ENCODE assay signal across 1 cellular context in genomic region chr13:99326012-99326411, GRCh38.
TF ChIP-seq lines count a peak whose summit lies in the region.

No MANE protein-coding gene starts in this region.

TF ChIP-seq in GM12878, 131 proteins besides CTCF, POLR2A, EP300 and RAD21 (continued from another document):
- 0 out of 2 replicates have a peak, but pooled peaks have one; percentile 56 for TF ChIP-seq EZH2 (IDR thresholded peaks at IDR 0.05; ENCODE audit: borderline replicate concordance, control insufficient read depth, low read depth, low read length)
- peak; percentile 91; the same call in 2 of the 3 replicates for TF ChIP-seq POU2F2 (IDR thresholded peaks at IDR 0.05; ENCODE audit: borderline replicate concordance, low read depth, low read length)
- peak; percentile 58; the same call in 1 of the 2 replicates for TF ChIP-seq CBFB (IDR thresholded peaks at IDR 0.05; ENCODE audit: low read depth)
- no peak for TF ChIP-seq WRNIP1 (IDR thresholded peaks at IDR 0.05; ENCODE audit: borderline replicate concordance, low read depth, low read length)
- TF ChIP-seq TCF3 (IDR thresholded peaks at IDR 0.05; ENCODE audit: borderline replicate concordance, insufficient read depth, low read depth, low read length) = 0 out of 2 replicates have a peak, but pooled peaks have one; percentile 53
- peak; percentile 54; the same call in 1 of the 2 replicates for TF ChIP-seq DPF2 (IDR thresholded peaks at IDR 0.05)
- TF ChIP-seq, protein P1, sequence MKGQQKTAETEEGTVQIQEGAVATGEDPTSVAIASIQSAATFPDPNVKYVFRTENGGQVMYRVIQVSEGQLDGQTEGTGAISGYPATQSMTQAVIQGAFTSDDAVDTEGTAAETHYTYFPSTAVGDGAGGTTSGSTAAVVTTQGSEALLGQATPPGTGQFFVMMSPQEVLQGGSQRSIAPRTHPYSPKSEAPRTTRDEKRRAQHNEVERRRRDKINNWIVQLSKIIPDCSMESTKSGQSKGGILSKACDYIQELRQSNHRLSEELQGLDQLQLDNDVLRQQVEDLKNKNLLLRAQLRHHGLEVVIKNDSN (IDR thresholded peaks at IDR 0.05; ENCODE audit: borderline replicate concordance, extremely low read length, insufficient read depth, low read depth, low read length) = no peak
- no peak for TF ChIP-seq HDGF (IDR thresholded peaks at IDR 0.05)
- no peak for TF ChIP-seq ETV6 (conservative IDR thresholded peaks at IDR 0.05 in 1 of 2, IDR thresholded peaks at IDR 0.05 in 1 of 2; ENCODE audit: borderline replicate concordance in 1 of 2, low read depth in 1 of 2)
- peak in 1 of 2 experiments; percentile 51; a peak in 2 of 4 replicates for TF ChIP-seq BHLHE40 (IDR thresholded peaks at IDR 0.05; ENCODE audit: borderline replicate concordance in 1 of 2, low read depth in 2 of 2, low read length in 1 of 2)
- 0 out of 2 replicates have a peak, but pooled peaks have one; percentile 39 for TF ChIP-seq TCF12 (IDR thresholded peaks at IDR 0.05; ENCODE audit: low read depth, low read length)
- peak; percentile 70 for TF ChIP-seq EED (IDR thresholded peaks at IDR 0.05; ENCODE audit: low read depth)
- TF ChIP-seq, protein P2, sequence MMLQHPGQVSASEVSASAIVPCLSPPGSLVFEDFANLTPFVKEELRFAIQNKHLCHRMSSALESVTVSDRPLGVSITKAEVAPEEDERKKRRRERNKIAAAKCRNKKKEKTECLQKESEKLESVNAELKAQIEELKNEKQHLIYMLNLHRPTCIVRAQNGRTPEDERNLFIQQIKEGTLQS (IDR thresholded peaks at IDR 0.05; ENCODE audit: borderline replicate concordance, extremely low read depth, low read depth, low read length) = no peak
- TF ChIP-seq ZNF384 (IDR thresholded peaks at IDR 0.05; ENCODE audit: borderline replicate concordance, low read depth, low read length) = peak; percentile 74; the same call in 1 of the 2 replicates
- TF ChIP-seq, protein P3, sequence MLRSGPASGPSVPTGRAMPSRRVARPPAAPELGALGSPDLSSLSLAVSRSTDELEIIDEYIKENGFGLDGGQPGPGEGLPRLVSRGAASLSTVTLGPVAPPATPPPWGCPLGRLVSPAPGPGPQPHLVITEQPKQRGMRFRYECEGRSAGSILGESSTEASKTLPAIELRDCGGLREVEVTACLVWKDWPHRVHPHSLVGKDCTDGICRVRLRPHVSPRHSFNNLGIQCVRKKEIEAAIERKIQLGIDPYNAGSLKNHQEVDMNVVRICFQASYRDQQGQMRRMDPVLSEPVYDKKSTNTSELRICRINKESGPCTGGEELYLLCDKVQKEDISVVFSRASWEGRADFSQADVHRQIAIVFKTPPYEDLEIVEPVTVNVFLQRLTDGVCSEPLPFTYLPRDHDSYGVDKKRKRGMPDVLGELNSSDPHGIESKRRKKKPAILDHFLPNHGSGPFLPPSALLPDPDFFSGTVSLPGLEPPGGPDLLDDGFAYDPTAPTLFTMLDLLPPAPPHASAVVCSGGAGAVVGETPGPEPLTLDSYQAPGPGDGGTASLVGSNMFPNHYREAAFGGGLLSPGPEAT (IDR thresholded peaks at IDR 0.05; ENCODE audit: low read depth) = peak; percentile 61; the same call in 1 of the 2 replicates
- peak; percentile 78 to 83 for TF ChIP-seq IKZF2 (IDR thresholded peaks at IDR 0.05)
- no peak for TF ChIP-seq SREBF1 (IDR thresholded peaks at IDR 0.05; ENCODE audit: low read length)
- TF ChIP-seq IRF3 (IDR thresholded peaks at IDR 0.05) = no peak
- peak; percentile 41 for TF ChIP-seq MEF2B (IDR thresholded peaks at IDR 0.05; ENCODE audit: partially characterized antibody, poor library complexity, severe bottlenecking)
- 0 out of 2 replicates have a peak, but pooled peaks have one; percentile 22 for TF ChIP-seq NBN (IDR thresholded peaks at IDR 0.05)
- TF ChIP-seq IKZF1 (conservative IDR thresholded peaks at IDR 0.05) = peak; percentile 75
- TF ChIP-seq, protein P4, sequence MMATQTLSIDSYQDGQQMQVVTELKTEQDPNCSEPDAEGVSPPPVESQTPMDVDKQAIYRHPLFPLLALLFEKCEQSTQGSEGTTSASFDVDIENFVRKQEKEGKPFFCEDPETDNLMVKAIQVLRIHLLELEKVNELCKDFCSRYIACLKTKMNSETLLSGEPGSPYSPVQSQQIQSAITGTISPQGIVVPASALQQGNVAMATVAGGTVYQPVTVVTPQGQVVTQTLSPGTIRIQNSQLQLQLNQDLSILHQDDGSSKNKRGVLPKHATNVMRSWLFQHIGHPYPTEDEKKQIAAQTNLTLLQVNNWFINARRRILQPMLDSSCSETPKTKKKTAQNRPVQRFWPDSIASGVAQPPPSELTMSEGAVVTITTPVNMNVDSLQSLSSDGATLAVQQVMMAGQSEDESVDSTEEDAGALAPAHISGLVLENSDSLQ (IDR thresholded peaks at IDR 0.05) = peak; percentile 17; the same call in 1 of the 2 replicates
- TF ChIP-seq PAX5 (IDR thresholded peaks at IDR 0.05; ENCODE audit: borderline replicate concordance, low read depth, low read length) = no peak
- TF ChIP-seq CREB1 (IDR thresholded peaks at IDR 0.05; ENCODE audit: low read depth) = peak; percentile 19; the same call in 1 of the 2 replicates
- 0 out of 2 replicates have a peak, but pooled peaks have one; percentile 9 for TF ChIP-seq JUNB (IDR thresholded peaks at IDR 0.05)
- TF ChIP-seq, protein P5, sequence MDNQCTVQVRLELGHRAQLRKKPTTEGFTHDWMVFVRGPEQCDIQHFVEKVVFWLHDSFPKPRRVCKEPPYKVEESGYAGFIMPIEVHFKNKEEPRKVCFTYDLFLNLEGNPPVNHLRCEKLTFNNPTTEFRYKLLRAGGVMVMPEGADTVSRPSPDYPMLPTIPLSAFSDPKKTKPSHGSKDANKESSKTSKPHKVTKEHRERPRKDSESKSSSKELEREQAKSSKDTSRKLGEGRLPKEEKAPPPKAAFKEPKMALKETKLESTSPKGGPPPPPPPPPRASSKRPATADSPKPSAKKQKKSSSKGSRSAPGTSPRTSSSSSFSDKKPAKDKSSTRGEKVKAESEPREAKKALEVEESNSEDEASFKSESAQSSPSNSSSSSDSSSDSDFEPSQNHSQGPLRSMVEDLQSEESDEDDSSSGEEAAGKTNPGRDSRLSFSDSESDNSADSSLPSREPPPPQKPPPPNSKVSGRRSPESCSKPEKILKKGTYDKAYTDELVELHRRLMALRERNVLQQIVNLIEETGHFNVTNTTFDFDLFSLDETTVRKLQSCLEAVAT (IDR thresholded peaks at IDR 0.05) = 0 out of 2 replicates have a peak, but pooled peaks have one; percentile 43
- TF ChIP-seq CBX3 (IDR thresholded peaks at IDR 0.05; ENCODE audit: borderline replicate concordance, low read depth) = no peak
- no peak for TF ChIP-seq SP1 (IDR thresholded peaks at IDR 0.05; ENCODE audit: low read depth, low read length)
